3 cellular contexts compared by ENCODE assay signal in the genomic region with DNA sequence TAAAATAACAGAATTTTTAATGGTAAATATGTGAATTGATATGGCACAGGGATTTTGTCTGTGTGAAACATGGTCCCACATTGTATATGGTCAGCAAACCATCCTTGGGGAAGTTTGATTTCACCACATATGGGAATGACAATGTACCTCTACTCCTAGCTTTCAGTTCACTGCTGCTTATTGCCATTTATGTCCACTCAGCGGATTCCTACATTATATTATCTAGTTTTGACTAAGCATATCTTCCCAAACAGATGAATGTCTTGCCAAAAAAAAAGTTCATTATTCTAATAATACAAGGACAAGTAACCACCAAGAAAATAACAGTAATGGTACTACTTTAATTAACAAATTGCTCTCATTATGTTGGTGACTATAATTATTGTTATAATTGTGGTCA.
TF ChIP-seq lines count a peak whose summit lies in the region.

No MANE protein-coding gene starts in this region.

TF ChIP-seq in HepG2, 621 proteins besides CTCF, POLR2A, EP300 and RAD21:
- no peak for TF ChIP-seq U2AF1 (optimal IDR thresholded peaks at IDR 0.05; ENCODE audit: low read depth, low read length)
- TF ChIP-seq HMG20B (CRISPR knock-in tag; conservative IDR thresholded peaks at IDR 0.05), result no peak
- TF ChIP-seq MAFF (IDR thresholded peaks at IDR 0.05; ENCODE audit: low read depth, low read length), result peak; percentile 82
- TF ChIP-seq ZNF724P (CRISPR knock-in tag; IDR thresholded peaks at IDR 0.05; ENCODE audit: borderline replicate concordance), result no peak
- TF ChIP-seq MAFK (conservative IDR thresholded peaks at IDR 0.05 in 1 of 2, IDR thresholded peaks at IDR 0.05 in 1 of 2; ENCODE audit: low read length in 2 of 2), result peak; percentile 76 to 83

TF ChIP-seq in IMR-90, 13 proteins besides CTCF, POLR2A, EP300 and RAD21:
- TF ChIP-seq, protein P1, sequence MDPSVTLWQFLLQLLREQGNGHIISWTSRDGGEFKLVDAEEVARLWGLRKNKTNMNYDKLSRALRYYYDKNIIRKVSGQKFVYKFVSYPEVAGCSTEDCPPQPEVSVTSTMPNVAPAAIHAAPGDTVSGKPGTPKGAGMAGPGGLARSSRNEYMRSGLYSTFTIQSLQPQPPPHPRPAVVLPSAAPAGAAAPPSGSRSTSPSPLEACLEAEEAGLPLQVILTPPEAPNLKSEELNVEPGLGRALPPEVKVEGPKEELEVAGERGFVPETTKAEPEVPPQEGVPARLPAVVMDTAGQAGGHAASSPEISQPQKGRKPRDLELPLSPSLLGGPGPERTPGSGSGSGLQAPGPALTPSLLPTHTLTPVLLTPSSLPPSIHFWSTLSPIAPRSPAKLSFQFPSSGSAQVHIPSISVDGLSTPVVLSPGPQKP (IDR thresholded peaks at IDR 0.05; ENCODE audit: borderline replicate concordance, low read depth, low read length), result no peak
- TF ChIP-seq MXI1 (IDR thresholded peaks at IDR 0.05; ENCODE audit: borderline replicate concordance, low read depth, low read length) (no peak), MAFK (IDR thresholded peaks at IDR 0.05; ENCODE audit: low read depth, low read length) (peak; percentile 86)
TF ChIP-seq in IMR-90: peak in this region for 1.

TF ChIP-seq in H1, 55 proteins besides CTCF, POLR2A, EP300 and RAD21:
- TF ChIP-seq KDM5A (IDR thresholded peaks at IDR 0.05; ENCODE audit: low read length) (no peak), CREB1 (IDR thresholded peaks at IDR 0.05) (no peak), MAFK (IDR thresholded peaks at IDR 0.05; ENCODE audit: low read depth, low read length) (peak; percentile 51; the same call in 1 of the 2 replicates), ASH2L (IDR thresholded peaks at IDR 0.05; ENCODE audit: low read length) (no peak)
- TF ChIP-seq, protein P2, sequence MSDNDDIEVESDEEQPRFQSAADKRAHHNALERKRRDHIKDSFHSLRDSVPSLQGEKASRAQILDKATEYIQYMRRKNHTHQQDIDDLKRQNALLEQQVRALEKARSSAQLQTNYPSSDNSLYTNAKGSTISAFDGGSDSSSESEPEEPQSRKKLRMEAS (IDR thresholded peaks at IDR 0.05), result no peak
